ENCODE assay signal across 1 cellular context in genomic region chr19:35222373-35223005, GRCh38.
TF ChIP-seq lines count a peak whose summit lies in the region.

No MANE protein-coding gene starts in this region.

TF ChIP-seq in GM12891, 5 proteins besides CTCF, POLR2A, EP300 and RAD21:
- no peak for TF ChIP-seq PAX5 (IDR thresholded peaks at IDR 0.05; ENCODE audit: insufficient read depth, low read length, severe bottlenecking)
- no peak for TF ChIP-seq SPI1 (IDR thresholded peaks at IDR 0.05; ENCODE audit: low read depth, low read length)
- TF ChIP-seq POU2F2 (IDR thresholded peaks at IDR 0.05; ENCODE audit: low read depth, low read length) = no peak
- no peak for TF ChIP-seq TAF1 (IDR thresholded peaks at IDR 0.05; ENCODE audit: low read depth, low read length)
TF ChIP-seq in GM12891: peak in this region for 0.
